ENCODE assay signal across 8 cellular contexts in the genomic region with DNA sequence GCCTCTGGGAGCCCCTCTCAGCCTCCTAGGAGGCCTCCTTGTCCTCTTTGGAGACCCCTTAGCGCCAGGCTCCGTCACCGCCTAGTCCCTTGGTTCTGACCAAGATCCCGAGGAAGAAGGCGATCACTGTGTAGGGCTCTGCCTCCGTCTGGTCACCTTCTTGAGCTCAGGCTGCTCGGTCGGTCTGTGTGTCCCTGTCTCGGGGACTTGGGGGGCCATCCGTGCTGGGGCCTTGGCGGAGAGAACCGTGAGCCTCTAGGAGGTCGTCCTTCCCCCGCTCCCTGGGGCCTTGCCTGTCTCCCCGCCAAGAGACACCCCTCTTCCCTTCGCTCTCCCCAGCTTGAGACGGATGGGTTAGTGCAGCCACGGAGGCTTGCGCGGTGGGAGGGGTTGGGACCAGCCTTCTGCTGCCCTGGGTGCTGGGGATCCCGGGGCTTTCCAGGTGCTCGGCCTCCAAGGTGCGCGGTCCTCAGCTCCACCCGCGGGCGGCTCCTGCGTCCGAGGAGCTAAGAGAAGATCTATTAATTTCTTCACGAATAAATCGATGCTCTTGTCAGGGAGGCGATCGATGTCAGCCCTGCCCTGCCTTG. TPM values are rescaled to one million over a fixed set of nuclear protein-coding genes. Genes with fewer than 3 reads are reported as not detected.
DNase-seq lines count a peak whose midpoint lies in the region; ATAC-seq and TF ChIP-seq lines count a peak whose summit lies in the region.

No MANE protein-coding gene starts in this region.

- H3K4me1 Mint-ChIP-seq in naive thymus-derived CD8-positive, alpha-beta T cell: peaks cover 11 to 37% (median 28%) of the 10 kb centered on the region in 4 donors

- no peaks in the 10 kb centered on the region for H3K9me3 Mint-ChIP-seq in naive thymus-derived CD8-positive, alpha-beta T cell

- no peak for TF ChIP-seq POLR2A in GM18505 (IDR thresholded peaks at IDR 0.05; ENCODE audit: borderline replicate concordance, extremely low read depth, insufficient read depth, insufficient read length)

- peak overlapping the region in 1 of 10 donors; percentile 71 for H3K27ac Mint-ChIP-seq in naive thymus-derived CD8-positive, alpha-beta T cell

- H3K27me3 ChIP-seq in RWPE2 (ENCODE audit: insufficient read depth, poor library complexity, severe bottlenecking): peaks cover 37% of the 10 kb centered on the region

- no peaks in the 10 kb centered on the region for H3K9me3 ChIP-seq in RWPE2 (ENCODE audit: severe bottlenecking)

- H3K27ac ChIP-seq in RWPE2 (ENCODE audit: poor library complexity, severe bottlenecking): no peak overlapping the region

- DNase-seq in SKM-1 (lab: John Stamatoyannopoulos, UW; ENCODE audit: unreplicated experiment) (peak; percentile 18), SKM-1 treated with dmso at 0.1 percent for 144 hours (lab: John Stamatoyannopoulos, UW; ENCODE audit: unreplicated experiment) (no peak), RWPE2 (ENCODE audit: low spot score) (no peak), ecto neural progenitor cell (ENCODE audit: low spot score) (peak; percentile 66), cortex of kidney (lab: John Stamatoyannopoulos, UW) (no peak)
- peak in 4 of 10 donors; percentile 5 to 29 (median 22) for DNase-seq in naive thymus-derived CD8-positive, alpha-beta T cell

- H3K36me3 ChIP-seq in RWPE2 (ENCODE audit: low read depth): no peaks in the 10 kb centered on the region

- H3K36me3 Mint-ChIP-seq in naive thymus-derived CD8-positive, alpha-beta T cell: no peaks in the 10 kb centered on the region

- peaks cover 21 to 64% (median 40%) of the 10 kb centered on the region in 5 donors for H3K27me3 Mint-ChIP-seq in naive thymus-derived CD8-positive, alpha-beta T cell

- ATAC-seq in RWPE2 (ENCODE audit: low read depth): peak; percentile 55
- ATAC-seq in naive thymus-derived CD8-positive, alpha-beta T cell: peak; percentile 31 to 35
- no peak for ATAC-seq in GM18505 (IDR thresholded peaks at IDR 0.05; ENCODE audit: unreplicated experiment)
- ATAC-seq in GM18858 (IDR thresholded peaks at IDR 0.05; ENCODE audit: unreplicated experiment): no peak

- peak overlapping the region; percentile 21 for H3K4me3 ChIP-seq in RWPE2 (ENCODE audit: severe bottlenecking)

- TF ChIP-seq CTCF in RWPE2 (IDR thresholded peaks at IDR 0.05; ENCODE audit: poor library complexity, severe bottlenecking): no peak

- H3K4me3 Mint-ChIP-seq in naive thymus-derived CD8-positive, alpha-beta T cell: peak overlapping the region; percentile 72 to 92 (median 83)

- POLR2A ChIA-PET in naive thymus-derived CD8-positive, alpha-beta T cell (lab: Charles Lee): interaction anchor here (0.6 to 3.0 kb wide), 7 partner anchors 11 to 134 kb away, joined by 3 to 13 read pairs (median 5); a partner anchor contains a TSS

- no peaks in the 10 kb centered on the region for H3K4me1 ChIP-seq in RWPE2 (ENCODE audit: insufficient read depth, poor library complexity, severe bottlenecking)

RNA-seq across cellular contexts. Expression of a gene that starts 0.7 kb away (rescaled TPM):
- total RNA-seq in naive thymus-derived CD8-positive, alpha-beta T cell: not detected
- not detected for polyA plus RNA-seq in naive thymus-derived CD8-positive, alpha-beta T cell

RNA-seq across cellular contexts. Expression of a gene that starts 1.0 kb away (rescaled TPM):
- total RNA-seq in naive thymus-derived CD8-positive, alpha-beta T cell: not detected
- under 1 TPM in 2 of 3 donors, not detected in 1; 0.14 to 0.25 TPM for polyA plus RNA-seq in naive thymus-derived CD8-positive, alpha-beta T cell

RNA-seq across cellular contexts. Expression of a gene that starts 33.9 kb away (rescaled TPM):
- total RNA-seq in naive thymus-derived CD8-positive, alpha-beta T cell: under 1 TPM in 1 of 2 experiments, not detected in 1; 0.11 TPM
- polyA plus RNA-seq in naive thymus-derived CD8-positive, alpha-beta T cell: not detected

RNA-seq across cellular contexts. Expression of a gene that starts 43.0 kb away (rescaled TPM):
- 10 to 100 TPM; 24.3 to 24.7 TPM for total RNA-seq in naive thymus-derived CD8-positive, alpha-beta T cell
- 10 to 100 TPM; 23.6 to 31.5 (median 25.6) TPM for polyA plus RNA-seq in naive thymus-derived CD8-positive, alpha-beta T cell

Comparison
In these comparisons a context has a peak if more than half of its experiments do, and no peak if none do; other contexts are left out.
1. DNase-seq: peak in SKM-1 (single experiment) and ecto neural progenitor cell (single experiment); none in SKM-1 treated with dmso at 0.1 percent for 144 hours (single experiment), RWPE2 (single experiment) and cortex of kidney (single experiment).
2. ATAC-seq: peak in RWPE2 (single experiment) and naive thymus-derived CD8-positive, alpha-beta T cell (2 of 2); none in GM18505 (single experiment) and GM18858 (single experiment).